18 cellular contexts compared by ENCODE assay signal in the genomic region with DNA sequence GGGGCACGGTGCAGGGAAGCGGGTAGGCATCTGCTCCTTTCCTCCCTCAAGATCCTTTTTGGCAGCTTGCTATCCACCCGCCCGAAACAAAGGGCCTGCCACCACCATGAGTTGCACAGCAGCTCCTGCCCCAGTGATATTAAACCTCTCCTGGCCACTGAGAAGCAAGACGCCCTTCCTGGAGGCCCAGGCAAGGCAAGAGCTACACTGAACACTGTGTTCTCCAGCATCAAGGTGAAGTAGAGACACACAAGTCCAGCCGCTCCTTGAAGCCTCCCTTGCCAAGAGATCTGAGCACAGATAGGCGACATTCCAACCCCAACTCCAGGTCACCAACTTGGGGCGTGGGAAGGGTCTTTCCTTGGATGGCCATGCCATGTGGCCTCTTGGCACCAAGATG.
"Had no signal": no experiment of that assay in that cellular context is flagged by ENCODE, and none has a peak within 500 bp of the region (broad histone marks: within the 10 kb centered on the region; RNA-seq: fewer than 3 reads in every experiment).

No MANE protein-coding gene starts in this region.

- H3K27me3 Mint-ChIP-seq: activated naive CD8-positive, alpha-beta T cell; activated T-cell treated with anti-CD3 and anti-CD28 coated beads, Interleukin-2, amount 50 U/mL, for 24 hours; stimulated activated naive CD8-positive, alpha-beta T cell treated with anti-CD3 and anti-CD28 coated beads, Interleukin-15, amount 100 ng/mL, for 72 hours had no signal

- ATAC-seq: activated CD4-positive, CD25-positive, alpha-beta regulatory T cell treated with anti-CD3 and anti-CD28 coated beads, Interleukin-2, amount 50 U/mL, for 24 hours; activated CD8-positive, alpha-beta memory T cell treated with anti-CD3 and anti-CD28 coated beads, Interleukin-2, amount 10 ng/mL, durations not matched to agents 7 days and 5 days; left lobe of liver; stimulated activated naive CD8-positive, alpha-beta T cell treated with anti-CD3 and anti-CD28 coated beads, Interleukin-15, amount 100 ng/mL, for 72 hours had no signal

- H3K9me3 ChIP-seq: ovary, thyroid gland had no signal

- H3K4me1 ChIP-seq: thyroid gland had no signal

- H3K9me3 Mint-ChIP-seq: activated T-cell treated with anti-CD3 and anti-CD28 coated beads, Interleukin-2, amount 50 U/mL, for 24 hours; memory B cell; nephron progenitor cell; stimulated activated naive CD8-positive, alpha-beta T cell treated with anti-CD3 and anti-CD28 coated beads, Interleukin-15, amount 100 ng/mL, for 72 hours had no signal

- H3K36me3 ChIP-seq: ovary had no signal

- H3K4me3 Mint-ChIP-seq: activated CD8-positive, alpha-beta memory T cell treated with anti-CD3 and anti-CD28 coated beads, Interleukin-2, amount 10 ng/mL, durations not matched to agents 7 days and 5 days; activated naive CD8-positive, alpha-beta T cell; activated T-cell treated with anti-CD3 and anti-CD28 coated beads, Interleukin-2, amount 50 U/mL, for 24 hours; memory B cell; nephron progenitor cell; stimulated activated naive CD8-positive, alpha-beta T cell treated with anti-CD3 and anti-CD28 coated beads, Interleukin-15, amount 100 ng/mL, for 72 hours had no signal

- H3K4me3 ChIP-seq: ovary, thyroid gland had no signal

- H3K27me3 ChIP-seq: ovary, thyroid gland had no signal

- DNase-seq: activated CD4-positive, alpha-beta T cell treated with anti-CD3 and anti-CD28 coated beads, Interleukin-2, amount 50 U/mL, for 48 hours; activated CD8-positive, alpha-beta memory T cell treated with anti-CD3 and anti-CD28 coated beads, Interleukin-2, amount 10 ng/mL, durations not matched to agents 7 days and 5 days; activated effector memory CD4-positive, alpha-beta T cell treated with Interleukin-2 at 50 U/mL for 16 hours; activated T-cell treated with anti-CD3 and anti-CD28 coated beads, Interleukin-2, amount 50 U/mL, for 24 hours; caudate nucleus; effector memory CD4-positive, alpha-beta T cell; glutamatergic neuron; nephron progenitor cell; ovary; retina; stimulated activated CD4-positive, alpha-beta T cell treated with anti-CD3 and anti-CD28 coated beads, Interleukin-4, amount 100 ng/mL, for 4 hours; stimulated activated naive CD8-positive, alpha-beta T cell treated with anti-CD3 and anti-CD28 coated beads, Interleukin-15, amount 100 ng/mL, for 72 hours; thyroid gland had no signal

- H3K27ac ChIP-seq: epithelial cell of prostate, ovary, thyroid gland had no signal

- H3K27ac Mint-ChIP-seq: activated CD8-positive, alpha-beta memory T cell treated with anti-CD3 and anti-CD28 coated beads, Interleukin-2, amount 10 ng/mL, durations not matched to agents 7 days and 5 days; activated naive CD8-positive, alpha-beta T cell; memory B cell had no signal

- H3K36me3 Mint-ChIP-seq: activated CD8-positive, alpha-beta memory T cell treated with anti-CD3 and anti-CD28 coated beads, Interleukin-2, amount 10 ng/mL, durations not matched to agents 7 days and 5 days; memory B cell had no signal
